Comparison of ENCODE assay signal across 2 cellular contexts in the genomic region with DNA sequence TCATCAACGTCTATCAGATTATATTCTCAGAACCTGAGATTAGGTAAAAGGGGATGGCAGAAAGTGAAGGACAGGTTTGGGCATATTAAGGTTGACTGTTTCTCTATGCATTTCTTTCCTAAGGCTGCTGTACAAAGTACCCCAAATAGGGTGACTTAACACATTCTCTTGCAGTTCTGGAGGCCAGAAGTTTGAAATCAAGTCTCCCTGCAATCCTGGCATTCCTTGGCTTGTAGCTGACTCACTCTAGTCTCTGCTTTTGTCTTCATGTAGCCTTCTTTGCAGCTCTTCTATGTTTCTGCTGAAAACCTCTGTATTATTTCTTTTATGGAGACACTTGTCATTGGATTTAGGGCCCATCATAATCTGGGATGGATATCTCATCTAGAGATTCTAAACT.
TF ChIP-seq lines count a peak whose summit lies in the region.

No MANE protein-coding gene starts in this region.

TF ChIP-seq in H1, 55 proteins besides CTCF, POLR2A, EP300 and RAD21:
- TF ChIP-seq SP4 (IDR thresholded peaks at IDR 0.05; ENCODE audit: low read length), result no peak
- TF ChIP-seq TEAD4 (IDR thresholded peaks at IDR 0.05; ENCODE audit: low read depth, low read length), result peak; percentile 50; the same call in 1 of the 2 replicates

TF ChIP-seq in SK-N-SH treated with all-trans-retinoic acid at 6 μM for 48 hours, 23 proteins besides CTCF, POLR2A, EP300 and RAD21:
- TF ChIP-seq ISL1 (CRISPR knock-in tag; IDR thresholded peaks at IDR 0.05) (no peak), RARB (CRISPR knock-in tag; IDR thresholded peaks at IDR 0.05) (no peak), POU6F1 (CRISPR knock-in tag; IDR thresholded peaks at IDR 0.05; ENCODE audit: borderline replicate concordance, low read depth) (no peak), GLIS3 (CRISPR knock-in tag; IDR thresholded peaks at IDR 0.05) (no peak), ZNF70 (CRISPR knock-in tag; IDR thresholded peaks at IDR 0.05) (no peak), ZNF8 (CRISPR knock-in tag; IDR thresholded peaks at IDR 0.05) (no peak), BACH2 (CRISPR knock-in tag; IDR thresholded peaks at IDR 0.05; ENCODE audit: borderline replicate concordance) (no peak), ZC3H10 (CRISPR knock-in tag; IDR thresholded peaks at IDR 0.05) (no peak), SNAI2 (CRISPR knock-in tag; IDR thresholded peaks at IDR 0.05) (no peak), ZFP3 (CRISPR knock-in tag; IDR thresholded peaks at IDR 0.05) (no peak), ZFP30 (CRISPR knock-in tag; IDR thresholded peaks at IDR 0.05) (no peak), PPARA (CRISPR knock-in tag; IDR thresholded peaks at IDR 0.05; ENCODE audit: borderline replicate concordance) (no peak), OSR1 (CRISPR knock-in tag; IDR thresholded peaks at IDR 0.05) (no peak)
- TF ChIP-seq, protein P1, sequence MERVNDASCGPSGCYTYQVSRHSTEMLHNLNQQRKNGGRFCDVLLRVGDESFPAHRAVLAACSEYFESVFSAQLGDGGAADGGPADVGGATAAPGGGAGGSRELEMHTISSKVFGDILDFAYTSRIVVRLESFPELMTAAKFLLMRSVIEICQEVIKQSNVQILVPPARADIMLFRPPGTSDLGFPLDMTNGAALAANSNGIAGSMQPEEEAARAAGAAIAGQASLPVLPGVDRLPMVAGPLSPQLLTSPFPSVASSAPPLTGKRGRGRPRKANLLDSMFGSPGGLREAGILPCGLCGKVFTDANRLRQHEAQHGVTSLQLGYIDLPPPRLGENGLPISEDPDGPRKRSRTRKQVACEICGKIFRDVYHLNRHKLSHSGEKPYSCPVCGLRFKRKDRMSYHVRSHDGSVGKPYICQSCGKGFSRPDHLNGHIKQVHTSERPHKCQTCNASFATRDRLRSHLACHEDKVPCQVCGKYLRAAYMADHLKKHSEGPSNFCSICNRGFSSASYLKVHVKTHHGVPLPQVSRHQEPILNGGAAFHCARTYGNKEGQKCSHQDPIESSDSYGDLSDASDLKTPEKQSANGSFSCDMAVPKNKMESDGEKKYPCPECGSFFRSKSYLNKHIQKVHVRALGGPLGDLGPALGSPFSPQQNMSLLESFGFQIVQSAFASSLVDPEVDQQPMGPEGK (CRISPR knock-in tag; IDR thresholded peaks at IDR 0.05; ENCODE audit: borderline replicate concordance), result no peak
- TF ChIP-seq, protein P2, sequence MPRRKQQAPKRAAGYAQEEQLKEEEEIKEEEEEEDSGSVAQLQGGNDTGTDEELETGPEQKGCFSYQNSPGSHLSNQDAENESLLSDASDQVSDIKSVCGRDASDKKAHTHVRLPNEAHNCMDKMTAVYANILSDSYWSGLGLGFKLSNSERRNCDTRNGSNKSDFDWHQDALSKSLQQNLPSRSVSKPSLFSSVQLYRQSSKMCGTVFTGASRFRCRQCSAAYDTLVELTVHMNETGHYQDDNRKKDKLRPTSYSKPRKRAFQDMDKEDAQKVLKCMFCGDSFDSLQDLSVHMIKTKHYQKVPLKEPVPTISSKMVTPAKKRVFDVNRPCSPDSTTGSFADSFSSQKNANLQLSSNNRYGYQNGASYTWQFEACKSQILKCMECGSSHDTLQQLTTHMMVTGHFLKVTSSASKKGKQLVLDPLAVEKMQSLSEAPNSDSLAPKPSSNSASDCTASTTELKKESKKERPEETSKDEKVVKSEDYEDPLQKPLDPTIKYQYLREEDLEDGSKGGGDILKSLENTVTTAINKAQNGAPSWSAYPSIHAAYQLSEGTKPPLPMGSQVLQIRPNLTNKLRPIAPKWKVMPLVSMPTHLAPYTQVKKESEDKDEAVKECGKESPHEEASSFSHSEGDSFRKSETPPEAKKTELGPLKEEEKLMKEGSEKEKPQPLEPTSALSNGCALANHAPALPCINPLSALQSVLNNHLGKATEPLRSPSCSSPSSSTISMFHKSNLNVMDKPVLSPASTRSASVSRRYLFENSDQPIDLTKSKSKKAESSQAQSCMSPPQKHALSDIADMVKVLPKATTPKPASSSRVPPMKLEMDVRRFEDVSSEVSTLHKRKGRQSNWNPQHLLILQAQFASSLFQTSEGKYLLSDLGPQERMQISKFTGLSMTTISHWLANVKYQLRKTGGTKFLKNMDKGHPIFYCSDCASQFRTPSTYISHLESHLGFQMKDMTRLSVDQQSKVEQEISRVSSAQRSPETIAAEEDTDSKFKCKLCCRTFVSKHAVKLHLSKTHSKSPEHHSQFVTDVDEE (CRISPR knock-in tag; IDR thresholded peaks at IDR 0.05), result no peak
- TF ChIP-seq, protein P3, sequence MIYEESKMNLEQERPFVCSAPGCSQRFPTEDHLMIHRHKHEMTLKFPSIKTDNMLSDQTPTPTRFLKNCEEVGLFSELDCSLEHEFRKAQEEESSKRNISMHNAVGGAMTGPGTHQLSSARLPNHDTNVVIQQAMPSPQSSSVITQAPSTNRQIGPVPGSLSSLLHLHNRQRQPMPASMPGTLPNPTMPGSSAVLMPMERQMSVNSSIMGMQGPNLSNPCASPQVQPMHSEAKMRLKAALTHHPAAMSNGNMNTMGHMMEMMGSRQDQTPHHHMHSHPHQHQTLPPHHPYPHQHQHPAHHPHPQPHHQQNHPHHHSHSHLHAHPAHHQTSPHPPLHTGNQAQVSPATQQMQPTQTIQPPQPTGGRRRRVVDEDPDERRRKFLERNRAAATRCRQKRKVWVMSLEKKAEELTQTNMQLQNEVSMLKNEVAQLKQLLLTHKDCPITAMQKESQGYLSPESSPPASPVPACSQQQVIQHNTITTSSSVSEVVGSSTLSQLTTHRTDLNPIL (CRISPR knock-in tag; IDR thresholded peaks at IDR 0.05; ENCODE audit: low read depth), result no peak
